ENCODE assay signal across 11 cellular contexts in genomic region chr9:79694676-79695400, GRCh38.
DNase-seq lines count a peak whose midpoint lies in the region; ATAC-seq, FAIRE-seq and TF ChIP-seq lines count a peak whose summit lies in the region.
"Had no signal": no experiment of that assay in that cellular context is flagged by ENCODE, and none has a peak within 500 bp of the region (broad histone marks: within the 10 kb centered on the region; RNA-seq: fewer than 3 reads in every experiment).

No MANE protein-coding gene starts in this region.

- WGBS in thyroid gland, 2 donors: 23 to 44% methylated on average over 1 of the region's 1 CpG
- 86 to 92% methylated on average over 1 of the region's 1 CpG for WGBS in pancreas, 2 donors

- H3K4me3 ChIP-seq in SJCRH30 (no peak overlapping the region), fibroblast of the aortic adventitia (ENCODE audit: low read depth, low read length) (no peak overlapping the region), thyroid gland (replicated peaks in 1 of 3) (no peak overlapping the region), pancreas (no peak overlapping the region)

- TF ChIP-seq CTCF in fibroblast of the aortic adventitia (IDR thresholded peaks at IDR 0.05; ENCODE audit: insufficient read depth, low read length) (no peak), osteocyte (IDR thresholded peaks at IDR 0.05) (no peak), thyroid gland (IDR thresholded peaks at IDR 0.05) (no peak), pancreas (IDR thresholded peaks at IDR 0.05) (no peak)

- peaks cover 14% of the 10 kb centered on the region for H3K36me3 Mint-ChIP-seq in osteocyte (ENCODE audit: unreplicated experiment)

- H3K27me3 ChIP-seq in SJCRH30 (no peaks in the 10 kb centered on the region), thyroid gland (no peaks in the 10 kb centered on the region), pancreas (no peaks in the 10 kb centered on the region)

- H3K27ac Mint-ChIP-seq in osteocyte (ENCODE audit: unreplicated experiment): peak overlapping the region; percentile 71

- no peak for TF ChIP-seq POLR2A in GM18505 (IDR thresholded peaks at IDR 0.05; ENCODE audit: borderline replicate concordance, extremely low read depth, insufficient read depth, insufficient read length)
- TF ChIP-seq POLR2A in thyroid gland (IDR thresholded peaks at IDR 0.05): no peak

- H3K4me3 Mint-ChIP-seq in osteocyte (ENCODE audit: unreplicated experiment): no peak overlapping the region

- H3K27ac ChIP-seq in SJCRH30: no peak overlapping the region
- H3K27ac ChIP-seq in thyroid gland: no peak overlapping the region
- no peak overlapping the region for H3K27ac ChIP-seq in pancreas
- H3K27ac ChIP-seq: RWPE1 had no signal

- H3K9me3 ChIP-seq in SJCRH30 (replicated peaks) (no peaks in the 10 kb centered on the region), thyroid gland (no peaks in the 10 kb centered on the region), pancreas (no peaks in the 10 kb centered on the region)

- ATAC-seq in GM18505 (IDR thresholded peaks at IDR 0.05; ENCODE audit: unreplicated experiment) (no peak), HG03196 (IDR thresholded peaks at IDR 0.05; ENCODE audit: unreplicated experiment) (no peak), pancreas (no peak)

- intact Hi-C loops in thyroid gland (cut with DNase I) (no loop called here), pancreas (cut with DNase I) (no loop called here)

- no peaks in the 10 kb centered on the region for H3K27me3 Mint-ChIP-seq in osteocyte (ENCODE audit: unreplicated experiment)

- DNase-seq in GM04503 (ENCODE audit: low read depth) (peak; percentile 81), SJCRH30 (peak; percentile 62 to 71), fibroblast of the aortic adventitia (ENCODE audit: low read depth) (peak; percentile 23), osteocyte (ENCODE audit: extremely low spot score, unreplicated experiment) (no peak), thyroid gland (no peak), pancreas (no peak)
- DNase-seq: activated CD4-positive, CD25-positive, alpha-beta regulatory T cell treated with anti-CD3 and anti-CD28 coated beads, Interleukin-2, amount 50 U/mL, for 72 hours; NCI-H2081 had no signal

- no peak for FAIRE-seq in pancreas (lab: Jason Lieb, UNC)

- peaks cover 46% of the 10 kb centered on the region for H3K4me1 Mint-ChIP-seq in osteocyte (ENCODE audit: unreplicated experiment)

- H3K4me1 ChIP-seq in SJCRH30: peaks cover 18% of the 10 kb centered on the region
- peaks cover 12 to 17% of the 10 kb centered on the region in 2 donors for H3K4me1 ChIP-seq in thyroid gland
- H3K4me1 ChIP-seq in pancreas: no peaks in the 10 kb centered on the region

- H3K9me3 Mint-ChIP-seq in osteocyte (ENCODE audit: unreplicated experiment): no peaks in the 10 kb centered on the region

- H3K36me3 ChIP-seq in SJCRH30 (peaks cover 9% of the 10 kb centered on the region; the same call in 1 of the 2 replicates), thyroid gland (no peaks in the 10 kb centered on the region), pancreas (no peaks in the 10 kb centered on the region)

Comparison
In these comparisons a context has a peak if more than half of its experiments do, and no peak if none do; other contexts are left out.
1. DNase-seq: peak in GM04503 (single experiment), SJCRH30 (2 of 2) and fibroblast of the aortic adventitia (single experiment); none in osteocyte (single experiment), thyroid gland (0 of 2) and pancreas (0 of 6).